30 cellular contexts compared by ENCODE assay signal in the genomic region with DNA sequence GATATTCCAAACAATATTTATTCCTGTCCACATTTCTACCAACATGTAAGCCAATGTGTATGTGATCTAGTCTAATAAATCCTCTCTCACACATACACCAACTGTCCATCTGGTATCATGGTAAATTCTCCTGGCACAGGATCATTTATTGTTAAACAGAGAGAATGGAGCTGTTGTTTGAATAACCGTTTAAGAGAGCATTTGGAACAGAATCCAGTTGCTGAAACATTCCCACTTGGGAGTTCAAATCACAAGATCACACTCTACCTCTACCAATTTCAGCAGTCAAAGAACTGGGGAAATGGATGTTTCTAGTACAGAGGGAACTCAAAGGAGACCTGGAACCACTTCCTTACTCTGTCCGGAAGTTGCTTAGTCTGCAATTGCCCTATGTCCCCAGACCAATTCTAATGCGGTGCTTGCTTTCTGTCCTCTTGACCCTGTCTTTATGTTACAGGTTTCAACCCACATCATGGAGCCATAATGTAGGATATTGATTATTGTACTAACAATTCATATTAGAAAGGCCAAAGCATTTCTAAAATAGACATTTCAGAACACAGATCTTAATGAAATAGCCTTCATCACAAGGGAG.
DNase-seq lines count a peak whose midpoint lies in the region; FAIRE-seq and TF ChIP-seq lines count a peak whose summit lies in the region.
"Had no signal": no experiment of that assay in that cellular context is flagged by ENCODE, and none has a peak within 500 bp of the region (broad histone marks: within the 10 kb centered on the region; RNA-seq: fewer than 3 reads in every experiment).

No MANE protein-coding gene starts in this region.

- H2AFZ ChIP-seq in astrocyte (ENCODE audit: low read depth, low read length): no peak overlapping the region

- H3K27me3 ChIP-seq in astrocyte (ENCODE audit: insufficient read depth, low read length): no peaks in the 10 kb centered on the region
- H3K27me3 ChIP-seq: BLaER1 treated with 17β-estradiol and CSF1 and Interleukin-3, amounts not matched to agents 10 nM and 100 nM; heart left ventricle; pancreas; Peyer's patch had no signal

- intact Hi-C loops in activated naive CD4-positive, alpha-beta T cell treated with anti-CD3 and anti-CD28 coated beads for 36 hours (cut with micrococcal nuclease): no loop called here

- peaks cover 20% of the 10 kb centered on the region for H3K4me1 Mint-ChIP-seq in astrocyte (ENCODE audit: low read depth, unreplicated experiment)
- H3K4me1 Mint-ChIP-seq in activated naive CD4-positive, alpha-beta T cell treated with anti-CD3 and anti-CD28 coated beads for 36 hours (ENCODE audit: low read depth): no peaks in the 10 kb centered on the region
- H3K4me1 Mint-ChIP-seq: activated CD4-positive, alpha-beta T cell treated with anti-CD3 and anti-CD28 coated beads for 36 hours; activated T-helper 17 cell treated with anti-CD3 and anti-CD28 coated beads, Interleukin-2, amount 50 U/mL, for 72 hours; nephron progenitor cell had no signal

- no peak for TF ChIP-seq CTCF in astrocyte (IDR thresholded peaks at IDR 0.05; ENCODE audit: insufficient read depth, low read depth, low read length)

- DNase-seq in Ammon's horn (ENCODE audit: low spot score) (peak; percentile 58), astrocyte (ENCODE audit: low read depth) (no peak), globus pallidus (ENCODE audit: low spot score) (peak; percentile 62), pons (ENCODE audit: low spot score) (peak; percentile 94), ACHN (no peak), nucleus accumbens (lab: John Stamatoyannopoulos, UW) (no peak)
- DNase-seq in activated naive CD4-positive, alpha-beta T cell treated with anti-CD3 and anti-CD28 coated beads for 36 hours: no peak
- DNase-seq: activated CD4-positive, alpha-beta T cell treated with anti-CD3 and anti-CD28 coated beads for 36 hours; activated CD8-positive, alpha-beta T cell treated with anti-CD3 and anti-CD28 coated beads, Interleukin-2, amount 10 ng/mL, durations not matched to agents 7 days and 5 days; activated naive CD4-positive, alpha-beta T cell treated with anti-CD3 and anti-CD28 coated beads, Interleukin-2, amount 50 U/mL, for 16 hours; amniotic stem cell; COR-L47; heart left ventricle; lower lobe of right lung; MM.1S; NCI-H1417; NCI-H2029; NCI-H526; nephron progenitor cell; pancreas; SIG-M5; stimulated activated CD4-positive, alpha-beta T cell treated with anti-CD3 and anti-CD28 coated beads, Interleukin-1b, Interleukin-23, amount 100 ng/mL, for 48 hours; stimulated activated naive CD8-positive, alpha-beta T cell treated with anti-CD3 and anti-CD28 coated beads, Interleukin-15, Interleukin-2, amounts not matched to agents 100 U/mL and 50 U/mL, for 24 hours had no signal

- H3K27ac Mint-ChIP-seq in astrocyte (ENCODE audit: unreplicated experiment): no peak overlapping the region
- H3K27ac Mint-ChIP-seq in activated naive CD4-positive, alpha-beta T cell treated with anti-CD3 and anti-CD28 coated beads for 36 hours: no peak overlapping the region
- H3K27ac Mint-ChIP-seq: activated CD4-positive, alpha-beta T cell treated with anti-CD3 and anti-CD28 coated beads for 36 hours; activated CD8-positive, alpha-beta T cell treated with anti-CD3 and anti-CD28 coated beads, Interleukin-2, amount 10 ng/mL, durations not matched to agents 7 days and 5 days; activated T-helper 17 cell treated with anti-CD3 and anti-CD28 coated beads, Interleukin-2, amount 50 U/mL, for 72 hours; nephron progenitor cell had no signal

- H3K9me3 ChIP-seq in astrocyte (ENCODE audit: insufficient read depth, low read depth, low read length): no peaks in the 10 kb centered on the region
- H3K9me3 ChIP-seq: HAP-1, heart left ventricle, lower lobe of right lung, pancreas, Peyer's patch, thoracic aorta had no signal

- FAIRE-seq in astrocyte (lab: Jason Lieb, UNC): no peak
- FAIRE-seq: G401.6, pancreas, urothelium cell line had no signal

- peaks cover 36% of the 10 kb centered on the region for H3K4me1 ChIP-seq in astrocyte (ENCODE audit: insufficient read depth, low read length)
- H3K4me1 ChIP-seq: HAP-1, lower lobe of right lung, pancreas, Peyer's patch had no signal

- H3K9me3 Mint-ChIP-seq in astrocyte (ENCODE audit: unreplicated experiment): peaks cover 2% of the 10 kb centered on the region
- H3K9me3 Mint-ChIP-seq in activated naive CD4-positive, alpha-beta T cell treated with anti-CD3 and anti-CD28 coated beads for 36 hours: no peaks in the 10 kb centered on the region
- H3K9me3 Mint-ChIP-seq: nephron progenitor cell had no signal

- in situ Hi-C loops in ACHN (cut with HindIII; ENCODE audit: low pct_ligation_motif_present, low pct_unique_long_range_greater_than_20kb, low sequenced_read_pairs): no loop called here

- H4K20me1 ChIP-seq in astrocyte (ENCODE audit: insufficient read depth, low read length): no peaks in the 10 kb centered on the region
- H4K20me1 ChIP-seq: BLaER1 treated with 17β-estradiol and CSF1 and Interleukin-3, amounts not matched to agents 10 nM and 100 nM had no signal

- H3K27ac ChIP-seq in astrocyte (ENCODE audit: low read depth, low read length): peak overlapping the region; percentile 90
- H3K27ac ChIP-seq: heart left ventricle, lower lobe of right lung, pancreas, thoracic aorta had no signal

- H3K79me2 ChIP-seq in astrocyte (ENCODE audit: insufficient read depth, low read length): no peaks in the 10 kb centered on the region

- H3K36me3 ChIP-seq in astrocyte (ENCODE audit: insufficient read depth, low read length): peaks cover under 1% of the 10 kb centered on the region
- H3K36me3 ChIP-seq: HAP-1, lower lobe of right lung, Peyer's patch, thoracic aorta had no signal

- CTCF ChIA-PET in activated naive CD4-positive, alpha-beta T cell treated with anti-CD3 and anti-CD28 coated beads for 36 hours (lab: Charles Lee): no interaction called here

- H3K4me3 ChIP-seq in astrocyte (ENCODE audit: insufficient read depth, low read depth, low read length): no peak overlapping the region
- H3K4me3 ChIP-seq: BLaER1 treated with 17β-estradiol and CSF1 and Interleukin-3, amounts not matched to agents 10 nM and 100 nM; HAP-1; heart left ventricle; lower lobe of right lung; pancreas; Peyer's patch; thoracic aorta had no signal

- no peaks in the 10 kb centered on the region for H3K27me3 Mint-ChIP-seq in astrocyte (ENCODE audit: low read depth, unreplicated experiment)
- H3K27me3 Mint-ChIP-seq in activated naive CD4-positive, alpha-beta T cell treated with anti-CD3 and anti-CD28 coated beads for 36 hours (ENCODE audit: low read depth): no peaks in the 10 kb centered on the region
- H3K27me3 Mint-ChIP-seq: activated CD4-positive, alpha-beta T cell treated with anti-CD3 and anti-CD28 coated beads for 36 hours; activated T-helper 17 cell treated with anti-CD3 and anti-CD28 coated beads, Interleukin-2, amount 50 U/mL, for 72 hours had no signal

- no peak overlapping the region for H3K4me3 Mint-ChIP-seq in astrocyte (ENCODE audit: unreplicated experiment)
- no peak overlapping the region for H3K4me3 Mint-ChIP-seq in activated naive CD4-positive, alpha-beta T cell treated with anti-CD3 and anti-CD28 coated beads for 36 hours
- H3K4me3 Mint-ChIP-seq: activated CD4-positive, alpha-beta T cell treated with anti-CD3 and anti-CD28 coated beads for 36 hours; activated CD8-positive, alpha-beta T cell treated with anti-CD3 and anti-CD28 coated beads, Interleukin-2, amount 10 ng/mL, durations not matched to agents 7 days and 5 days; activated T-helper 17 cell treated with anti-CD3 and anti-CD28 coated beads, Interleukin-2, amount 50 U/mL, for 72 hours; nephron progenitor cell had no signal

- H3K9ac ChIP-seq in astrocyte (ENCODE audit: low read length): no peak overlapping the region
- H3K9ac ChIP-seq: BLaER1 treated with 17β-estradiol and CSF1 and Interleukin-3, amounts not matched to agents 10 nM and 100 nM had no signal

- no peak overlapping the region for H3K4me2 ChIP-seq in astrocyte (ENCODE audit: low read length)

- peaks cover 3% of the 10 kb centered on the region for H3K36me3 Mint-ChIP-seq in astrocyte (ENCODE audit: low read depth, unreplicated experiment)
- no peaks in the 10 kb centered on the region for H3K36me3 Mint-ChIP-seq in activated naive CD4-positive, alpha-beta T cell treated with anti-CD3 and anti-CD28 coated beads for 36 hours (ENCODE audit: low read depth)

Comparison
In these comparisons a context has a peak if more than half of its experiments do, and no peak if none do; other contexts are left out.
1. DNase-seq: peak in Ammon's horn (single experiment), globus pallidus (single experiment) and pons (single experiment); none in astrocyte (single experiment), ACHN (single experiment), nucleus accumbens (0 of 56) and activated naive CD4-positive, alpha-beta T cell treated with anti-CD3 and anti-CD28 coated beads for 36 hours (single experiment).